ENCODE assay signal across 22 cellular contexts in the genomic region with DNA sequence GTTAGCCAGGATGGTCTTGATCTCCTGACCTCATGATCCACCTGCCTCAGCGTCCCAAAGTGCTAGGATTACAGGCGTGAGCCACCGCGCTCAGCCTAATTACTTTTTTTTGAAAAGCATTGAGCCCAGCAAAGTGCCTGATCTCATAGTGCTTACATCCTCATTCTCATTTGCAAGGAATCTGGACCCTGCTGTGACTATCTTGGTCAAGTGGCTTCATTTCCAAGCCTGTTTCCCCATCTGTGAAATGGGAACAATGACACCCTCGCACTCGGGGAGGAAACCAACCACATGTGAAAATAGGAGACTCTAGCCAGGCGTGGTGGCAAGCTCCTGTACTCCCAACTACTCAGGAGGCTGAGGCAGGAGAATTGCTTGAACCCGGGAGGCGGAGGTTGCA. TPM values are rescaled to one million over a fixed set of nuclear protein-coding genes. Genes with fewer than 3 reads are reported as not detected.
A peak's percentile ranks its signal among the peaks of the same experiment; 100 is the strongest.
DNase-seq lines count a peak whose midpoint lies in the region; ATAC-seq, FAIRE-seq and TF ChIP-seq lines count a peak whose summit lies in the region.
"Had no signal": no experiment of that assay in that cellular context is flagged by ENCODE, and none has a peak within 500 bp of the region (broad histone marks: within the 10 kb centered on the region; RNA-seq: fewer than 3 reads in every experiment).

No MANE protein-coding gene starts in this region.

- CTCF ChIA-PET in activated CD4-positive, alpha-beta T cell treated with anti-CD3 and anti-CD28 coated beads, Interleukin-2, amount 10 ng/mL, durations not matched to agents 7 days and 5 days (lab: Charles Lee), result no interaction called here
- CTCF ChIA-PET in K562 (lab: Yijun Ruan, JAX; ENCODE audit: low intra/inter-chr PET ratio) (no interaction called here), SK-N-SH (lab: Yijun Ruan, JAX) (interaction anchor here (1.1 to 1.2 kb wide), 3 partner anchors 28 to 224 kb away, joined by 3 to 4 read pairs (median 3); partner anchors contain the start of gene CA11)

- no peak for TF ChIP-seq POLR2A in K562 (conservative IDR thresholded peaks at IDR 0.05)

- no peaks in the 10 kb centered on the region for H3K9me3 Mint-ChIP-seq in activated CD4-positive, alpha-beta T cell treated with anti-CD3 and anti-CD28 coated beads, Interleukin-2, amount 10 ng/mL, durations not matched to agents 7 days and 5 days
- H3K9me3 Mint-ChIP-seq in nephron, result no peaks in the 10 kb centered on the region

- H3K79me2 ChIP-seq in K562 (ENCODE audit: control insufficient read depth, insufficient read depth, low read length) (peaks cover 29% of the 10 kb centered on the region), SK-N-SH (ENCODE audit: insufficient read depth) (peaks cover 28% of the 10 kb centered on the region)

- H3F3A ChIP-seq in SK-N-SH (replicated peaks; ENCODE audit: insufficient read depth), result peaks cover 19% of the 10 kb centered on the region

- no peak overlapping the region for H3K4me3 Mint-ChIP-seq in activated CD4-positive, alpha-beta T cell treated with anti-CD3 and anti-CD28 coated beads, Interleukin-2, amount 10 ng/mL, durations not matched to agents 7 days and 5 days
- peak overlapping the region; percentile 17 to 57 (median 48) for H3K4me3 Mint-ChIP-seq in nephron
- H3K4me3 Mint-ChIP-seq: CD4-positive, alpha-beta memory T cell had no signal

- FAIRE-seq in K562 (lab: Jason Lieb, UNC), result no peak
- FAIRE-seq: D721Med, G401.6, GM12891, H54 had no signal

- H3K36me3 Mint-ChIP-seq in activated CD4-positive, alpha-beta T cell treated with anti-CD3 and anti-CD28 coated beads, Interleukin-2, amount 10 ng/mL, durations not matched to agents 7 days and 5 days (ENCODE audit: low read depth), result peaks cover 19% of the 10 kb centered on the region
- H3K36me3 Mint-ChIP-seq in nephron (ENCODE audit: low read depth), result peaks cover 26% of the 10 kb centered on the region

- H3K9me2 ChIP-seq in SK-N-SH, result no peaks in the 10 kb centered on the region

- TF ChIP-seq CTCF in K562 (IDR thresholded peaks at IDR 0.05 in 2 of 3, conservative IDR thresholded peaks at IDR 0.05 in 1 of 3; ENCODE audit: insufficient read depth in 2 of 3, low read depth in 1 of 3, low read length in 3 of 3), result no peak
- no peak for TF ChIP-seq CTCF in nephron (IDR thresholded peaks at IDR 0.05; ENCODE audit: unreplicated experiment in 3 of 3)
- no peak for TF ChIP-seq CTCF in SK-N-SH (IDR thresholded peaks at IDR 0.05)

- intact Hi-C loops in K562 (cut with micrococcal nuclease), result no loop called here

- no peak overlapping the region for H3K27ac ChIP-seq in K562 (ENCODE audit: extremely low read depth, low read depth, low read length)
- no peak overlapping the region for H3K27ac ChIP-seq in SK-N-SH (ENCODE audit: low read depth in 2 of 2, low read length in 1 of 2)
- H3K27ac ChIP-seq: BLaER1 treated with 17β-estradiol and CSF1 and Interleukin-3, amounts not matched to agents 10 nM and 100 nM; HL-60 had no signal

- H3K4me2 ChIP-seq in K562 (ENCODE audit: insufficient read depth, low read length) (no peak overlapping the region), SK-N-SH (no peak overlapping the region)

- WGBS in K562 (ENCODE audit: insufficient coverage, low coverage, missing lambda C conversion rate), result 94% methylated on average over 5 of the region's 9 CpGs
- WGBS in SK-N-SH (ENCODE audit: low lambda C conversion rate), result 94% methylated on average over 9 of the region's 9 CpGs

- peaks cover 27% of the 10 kb centered on the region for H3K4me1 Mint-ChIP-seq in activated CD4-positive, alpha-beta T cell treated with anti-CD3 and anti-CD28 coated beads, Interleukin-2, amount 10 ng/mL, durations not matched to agents 7 days and 5 days
- peaks cover 52% of the 10 kb centered on the region for H3K4me1 Mint-ChIP-seq in nephron

- H3K27ac Mint-ChIP-seq in activated CD4-positive, alpha-beta T cell treated with anti-CD3 and anti-CD28 coated beads, Interleukin-2, amount 10 ng/mL, durations not matched to agents 7 days and 5 days, result peak overlapping the region; percentile 31
- H3K27ac Mint-ChIP-seq in nephron, result peak overlapping the region; percentile 37 to 75 (median 49)

- TF ChIP-seq RAD21 in K562 (CRISPR knock-in tag; conservative IDR thresholded peaks at IDR 0.05 in 1 of 2, IDR thresholded peaks at IDR 0.05 in 1 of 2) (no peak), SK-N-SH (IDR thresholded peaks at IDR 0.05; ENCODE audit: low read length) (no peak)

- TF ChIP-seq EP300 in K562 (IDR thresholded peaks at IDR 0.05; ENCODE audit: low read length), result no peak
- no peak for TF ChIP-seq EP300 in SK-N-SH (IDR thresholded peaks at IDR 0.05; ENCODE audit: borderline replicate concordance in 1 of 2, low read depth in 1 of 2, low read length in 1 of 2)

- H3K27me3 ChIP-seq in K562 (ENCODE audit: control insufficient read depth in 2 of 2, insufficient read depth in 2 of 2, low read length in 2 of 2) (no peaks in the 10 kb centered on the region), SK-N-SH (ENCODE audit: insufficient read depth) (no peaks in the 10 kb centered on the region)
- H3K27me3 ChIP-seq: BLaER1 treated with 17β-estradiol and CSF1 and Interleukin-3, amounts not matched to agents 10 nM and 100 nM had no signal

- DNase-seq in activated CD4-positive, alpha-beta T cell treated with anti-CD3 and anti-CD28 coated beads, Interleukin-2, amount 10 ng/mL, durations not matched to agents 7 days and 5 days, result no peak
- no peak for DNase-seq in activated CD4-positive, alpha-beta T cell treated with anti-CD3 and anti-CD28 coated beads for 48 hours
- DNase-seq in K562 (ENCODE audit: extremely low read depth in 1 of 4, low spot score in 3 of 4), result no peak
- DNase-seq in SK-N-SH, result no peak
- DNase-seq in COLO668 (lab: John Stamatoyannopoulos, UW; ENCODE audit: unreplicated experiment), result no peak
- DNase-seq in A172 (ENCODE audit: low spot score), result no peak
- DNase-seq: ACHN; CD4-positive, alpha-beta memory T cell; COR-L47; DMS153; DMS79 treated with DMSO at 0.1 percent for 48 hours; EL; IMR-90; KG1 had no signal

- H3K4me3 ChIP-seq in K562, result no peak overlapping the region
- no peak overlapping the region for H3K4me3 ChIP-seq in SK-N-SH (ENCODE audit: low read depth in 2 of 2, low read length in 1 of 2)
- H3K4me3 ChIP-seq: BLaER1 treated with 17β-estradiol and CSF1 and Interleukin-3, amounts not matched to agents 10 nM and 100 nM had no signal

- H3K4me1 ChIP-seq in K562 (replicated peaks in 1 of 2; ENCODE audit: control insufficient read depth in 2 of 2, insufficient read depth in 2 of 2, low read length in 2 of 2), result peaks cover 28 to 51% of the 10 kb centered on the region in 2 experiments
- H3K4me1 ChIP-seq in SK-N-SH (ENCODE audit: control insufficient read depth in 1 of 2, insufficient read depth in 2 of 2, low read depth in 1 of 2, low read length in 1 of 2), result peaks cover 7 to 41% of the 10 kb centered on the region in 2 experiments; a peak in 2 of 4 replicates

- H3K27me3 Mint-ChIP-seq in activated CD4-positive, alpha-beta T cell treated with anti-CD3 and anti-CD28 coated beads, Interleukin-2, amount 10 ng/mL, durations not matched to agents 7 days and 5 days, result peaks cover 10% of the 10 kb centered on the region
- peaks cover 3% of the 10 kb centered on the region for H3K27me3 Mint-ChIP-seq in nephron (ENCODE audit: low read depth)

- BruUV-seq in K562 (replicated peaks; lab: Mats Ljungman, UMichigan), result no TSS peak

- H4K20me1 ChIP-seq in K562 (replicated peaks; ENCODE audit: control insufficient read depth, insufficient read depth, low read length) (peaks cover 27% of the 10 kb centered on the region), SK-N-SH (ENCODE audit: insufficient read depth) (peaks cover 21% of the 10 kb centered on the region)

- POLR2A ChIA-PET in activated CD4-positive, alpha-beta T cell treated with anti-CD3 and anti-CD28 coated beads, Interleukin-2, amount 10 ng/mL, durations not matched to agents 7 days and 5 days (lab: Charles Lee), result no interaction called here
- POLR2A ChIA-PET in K562 (lab: Yijun Ruan, JAX) (interaction anchor here (1.2 to 2.2 kb wide), 3 partner anchors 10 to 97 kb away, joined by 3 to 12 read pairs (median 7); no protein-coding TSS in a partner anchor), SK-N-SH (lab: Yijun Ruan, JAX) (no interaction called here)

- no peak overlapping the region for H3K9ac ChIP-seq in K562 (ENCODE audit: insufficient read depth in 1 of 2, low read depth in 2 of 2, low read length in 2 of 2)
- H3K9ac ChIP-seq in SK-N-SH, result no peak overlapping the region
- H3K9ac ChIP-seq: BLaER1 treated with 17β-estradiol and CSF1 and Interleukin-3, amounts not matched to agents 10 nM and 100 nM had no signal

- H2AFZ ChIP-seq in K562 (ENCODE audit: low read depth, low read length) (no peak overlapping the region), SK-N-SH (ENCODE audit: low read depth) (no peak overlapping the region)

- ATAC-seq in K562, result no peak
- ATAC-seq: HCT116 had no signal

- no peaks in the 10 kb centered on the region for H3K9me3 ChIP-seq in K562 (replicated peaks; ENCODE audit: control insufficient read depth, insufficient read depth, low read depth, low read length)
- no peaks in the 10 kb centered on the region for H3K9me3 ChIP-seq in SK-N-SH
- H3K9me3 ChIP-seq: BLaER1 treated with 17β-estradiol and CSF1 and Interleukin-3, amounts not matched to agents 10 nM and 100 nM had no signal

- H3K36me3 ChIP-seq in K562 (ENCODE audit: control insufficient read depth, insufficient read depth, low read length) (peaks cover 18% of the 10 kb centered on the region), SK-N-SH (replicated peaks in 1 of 2; ENCODE audit: control insufficient read depth in 1 of 2, insufficient read depth in 2 of 2, low read length in 1 of 2) (peaks cover 14 to 20% of the 10 kb centered on the region in 2 experiments)

- in situ Hi-C loops in K562 (cut with MboI), result loop anchor here (10.0 kb wide), 1 partner anchor 95 kb away; the partner anchor contains the start of gene FTL

- H3K9me1 ChIP-seq in K562 (ENCODE audit: control insufficient read depth, insufficient read depth, low read length), result no peaks in the 10 kb centered on the region

RNA-seq across cellular contexts. Expression of gene PLEKHA4, which starts 1.6 kb away (rescaled TPM):
- total RNA-seq in activated CD4-positive, alpha-beta T cell treated with anti-CD3 and anti-CD28 coated beads, Interleukin-2, amount 10 ng/mL, durations not matched to agents 7 days and 5 days, result 1 to 10 TPM; 3.8 to 4.6 TPM
- total RNA-seq in K562 (2011; cell fraction: chromatin; rRNA removed; ENCODE audit: low replicate concordance), result 22.1 and 56.7 TPM in 2 replicates
- 27.5 and 39.4 TPM in 2 replicates for total RNA-seq in K562 (2011; cell fraction: nucleolus; rRNA removed)
- total RNA-seq in K562 (2011; cell fraction: nucleoplasm; rRNA removed), result 22.7 and 27.9 TPM in 2 replicates
- total RNA-seq in K562 (2014; rRNA removed) (17.0 and 20.1 TPM in 2 replicates), K562 (2014; rRNA removed; fragmentation: Illumina TruSeq; extraction: Trizol) (3.3 and 4.4 TPM in 2 replicates), K562 (2015; rRNA removed; fragmentation: Illumina TruSeq; extraction: Trizol) (5.2 and 5.6 TPM in 2 replicates), K562 (2021) (27.2 and 30.8 TPM in 2 replicates)
- polyA plus RNA-seq in K562 (2011; rRNA removed) (13.4 and 25.1 TPM in 2 replicates), K562 (2014; fragmentation: Illumina TruSeq; extraction: Trizol) (11.4 and 18.4 TPM in 2 replicates), K562 (2014; fragmentation: Nextera tagmentation; extraction: Ambion mirVana) (under 1 TPM; 0.07 to 0.31 TPM), K562 (2014; rRNA removed) (22.0 and 23.5 TPM in 2 replicates), SK-N-SH (2012; rRNA removed) (4.7 and 5.6 TPM in 2 replicates)
- 20.5 and 26.0 TPM in 2 replicates for polyA plus RNA-seq in K562 (2011; cell fraction: cytosol; rRNA removed)
- polyA plus RNA-seq in K562 (2011; cell fraction: nucleus; rRNA removed), result 33.6 and 37.4 TPM in 2 replicates
- polyA plus RNA-seq in K562 (2012), result 17.0 and 29.2 TPM in 2 replicates
- 2.8 and 3.5 TPM in 2 replicates for polyA minus RNA-seq in K562 (2011; rRNA and poly(A)+ RNA removed)
- polyA minus RNA-seq in K562 (2011; cell fraction: cytosol; rRNA and poly(A)+ RNA removed), result 10.6 and 15.0 TPM in 2 replicates
- polyA minus RNA-seq in K562 (2011; cell fraction: nucleus; rRNA and poly(A)+ RNA removed), result 8.1 and 13.7 TPM in 2 replicates
- polyA plus RNA-seq in SK-N-SH (2012; cell fraction: cytosol; rRNA removed), result 2.6 and 3.4 TPM in 2 replicates
- 9.9 and 18.4 TPM in 2 replicates for polyA plus RNA-seq in SK-N-SH (2012; cell fraction: nucleus; rRNA removed)
- total RNA-seq in A172 (2014; rRNA removed; shearing (Covaris generic)), result 1.9 and 6.9 TPM in 2 replicates

RNA-seq across cellular contexts. Expression of gene PPP1R15A, which starts 2.2 kb away (rescaled TPM):
- total RNA-seq in activated CD4-positive, alpha-beta T cell treated with anti-CD3 and anti-CD28 coated beads, Interleukin-2, amount 10 ng/mL, durations not matched to agents 7 days and 5 days, result 10 to 100 TPM; 49.6 to 53.3 TPM
- total RNA-seq in K562 (2011; cell fraction: chromatin; rRNA removed; ENCODE audit: low replicate concordance), result 91.7 and 166 TPM in 2 replicates
- total RNA-seq in K562 (2011; cell fraction: nucleolus; rRNA removed), result 117 and 129 TPM in 2 replicates
- total RNA-seq in K562 (2011; cell fraction: nucleoplasm; rRNA removed), result 102 and 128 TPM in 2 replicates
- total RNA-seq in K562 (2014; rRNA removed) (59.1 and 87.0 TPM in 2 replicates), K562 (2014; rRNA removed; fragmentation: Illumina TruSeq; extraction: Trizol) (37.8 and 44.0 TPM in 2 replicates), K562 (2015; rRNA removed; fragmentation: Illumina TruSeq; extraction: Trizol) (34.8 and 35.5 TPM in 2 replicates), K562 (2021) (64.8 and 67.4 TPM in 2 replicates)
- polyA plus RNA-seq in K562 (2011; rRNA removed) (38.1 and 60.9 TPM in 2 replicates), K562 (2014; fragmentation: Illumina TruSeq; extraction: Trizol) (67.6 and 73.7 TPM in 2 replicates), K562 (2014; fragmentation: Nextera tagmentation; extraction: Ambion mirVana) (1 to 10 TPM in 1 of 2 experiments, under 1 TPM in 1; 0.42 to 1.3 TPM), K562 (2014; rRNA removed) (55.7 and 77.6 TPM in 2 replicates), SK-N-SH (2012; rRNA removed) (62.3 and 73.7 TPM in 2 replicates)
- 32.7 and 34.1 TPM in 2 replicates for polyA plus RNA-seq in K562 (2011; cell fraction: cytosol; rRNA removed)
- polyA plus RNA-seq in K562 (2011; cell fraction: nucleus; rRNA removed), result 82.3 and 88.1 TPM in 2 replicates
- polyA plus RNA-seq in K562 (2012), result 62.3 and 136 TPM in 2 replicates
- 26.6 and 38.8 TPM in 2 replicates for polyA minus RNA-seq in K562 (2011; rRNA and poly(A)+ RNA removed)
- polyA minus RNA-seq in K562 (2011; cell fraction: cytosol; rRNA and poly(A)+ RNA removed), result 24.1 and 29.0 TPM in 2 replicates
- polyA minus RNA-seq in K562 (2011; cell fraction: nucleus; rRNA and poly(A)+ RNA removed), result 33.5 and 61.9 TPM in 2 replicates
- 63.6 and 64.3 TPM in 2 replicates for polyA plus RNA-seq in SK-N-SH (2012; cell fraction: cytosol; rRNA removed)
- polyA plus RNA-seq in SK-N-SH (2012; cell fraction: nucleus; rRNA removed), result 89.1 and 95.9 TPM in 2 replicates
- 20.8 and 34.8 TPM in 2 replicates for total RNA-seq in A172 (2014; rRNA removed; shearing (Covaris generic))

RNA-seq across cellular contexts. Expression of gene TULP2, which starts 28.5 kb away (rescaled TPM):
- not detected for total RNA-seq in activated CD4-positive, alpha-beta T cell treated with anti-CD3 and anti-CD28 coated beads, Interleukin-2, amount 10 ng/mL, durations not matched to agents 7 days and 5 days
- 0.46 and 1.5 TPM in 2 replicates for total RNA-seq in K562 (2011; cell fraction: chromatin; rRNA removed; ENCODE audit: low replicate concordance)
- 1.2 and 1.7 TPM in 2 replicates for total RNA-seq in K562 (2011; cell fraction: nucleolus; rRNA removed)
- 0.53 and 2.4 TPM in 2 replicates for total RNA-seq in K562 (2011; cell fraction: nucleoplasm; rRNA removed)
- total RNA-seq in K562 (2014; rRNA removed) (0.05 TPM in 1 of 2 replicates, not detected in the other), K562 (2014; rRNA removed; fragmentation: Illumina TruSeq; extraction: Trizol) (0.07 TPM in 1 of 2 replicates, not detected in the other), K562 (2015; rRNA removed; fragmentation: Illumina TruSeq; extraction: Trizol) (0.11 TPM in 2 replicates), K562 (2021) (0.89 and 1.5 TPM in 2 replicates)
- polyA plus RNA-seq in K562 (2011; rRNA removed) (0.25 and 1.4 TPM in 2 replicates), K562 (2014; fragmentation: Illumina TruSeq; extraction: Trizol) (0.15 and 0.19 TPM in 2 replicates), K562 (2014; fragmentation: Nextera tagmentation; extraction: Ambion mirVana) (under 1 TPM in 1 of 2 experiments, not detected in 1; 0.18 TPM), K562 (2014; rRNA removed) (0.38 and 1.1 TPM in 2 replicates), SK-N-SH (2012; rRNA removed) (0.03 and 0.08 TPM in 2 replicates)
- polyA plus RNA-seq in K562 (2011; cell fraction: cytosol; rRNA removed), result 0.49 and 1.2 TPM in 2 replicates
- 0.37 and 2.6 TPM in 2 replicates for polyA plus RNA-seq in K562 (2011; cell fraction: nucleus; rRNA removed)
- 0.53 and 0.68 TPM in 2 replicates for polyA plus RNA-seq in K562 (2012)
- polyA minus RNA-seq in K562 (2011; rRNA and poly(A)+ RNA removed), result 0.53 and 0.90 TPM in 2 replicates
- polyA minus RNA-seq in K562 (2011; cell fraction: cytosol; rRNA and poly(A)+ RNA removed), result 2.3 TPM in 1 of 2 replicates, not detected in the other
- polyA minus RNA-seq in K562 (2011; cell fraction: nucleus; rRNA and poly(A)+ RNA removed), result 0.78 TPM in 1 of 2 replicates, not detected in the other
- polyA plus RNA-seq in SK-N-SH (2012; cell fraction: cytosol; rRNA removed), result 0.01 and 0.04 TPM in 2 replicates
- polyA plus RNA-seq in SK-N-SH (2012; cell fraction: nucleus; rRNA removed), result 0.02 and 0.25 TPM in 2 replicates
- not detected in 2 replicates for total RNA-seq in A172 (2014; rRNA removed; shearing (Covaris generic))
- total RNA-seq: CD4-positive, alpha-beta memory T cell had no signal
- polyA plus RNA-seq: CD4-positive, alpha-beta memory T cell had no signal

RNA-seq across cellular contexts. Expression of gene NUCB1, which starts 30.1 kb away (rescaled TPM):
- 100 to 1,000 TPM; 231 to 251 TPM for total RNA-seq in activated CD4-positive, alpha-beta T cell treated with anti-CD3 and anti-CD28 coated beads, Interleukin-2, amount 10 ng/mL, durations not matched to agents 7 days and 5 days
- 137 and 349 TPM in 2 replicates for total RNA-seq in K562 (2011; cell fraction: chromatin; rRNA removed; ENCODE audit: low replicate concordance)
- 313 and 352 TPM in 2 replicates for total RNA-seq in K562 (2011; cell fraction: nucleolus; rRNA removed)
- total RNA-seq in K562 (2011; cell fraction: nucleoplasm; rRNA removed), result 274 and 285 TPM in 2 replicates
- total RNA-seq in K562 (2014; rRNA removed), result 102 and 111 TPM in 2 replicates
- 25.5 and 42.5 TPM in 2 replicates for total RNA-seq in K562 (2014; rRNA removed; fragmentation: Illumina TruSeq; extraction: Trizol)
- total RNA-seq in K562 (2015; rRNA removed; fragmentation: Illumina TruSeq; extraction: Trizol), result 71.7 and 82.4 TPM in 2 replicates
- 138 and 153 TPM in 2 replicates for total RNA-seq in K562 (2021)
- 59.3 and 117 TPM in 2 replicates for polyA plus RNA-seq in K562 (2011; rRNA removed)
- 120 and 173 TPM in 2 replicates for polyA plus RNA-seq in K562 (2011; cell fraction: cytosol; rRNA removed)
- polyA plus RNA-seq in K562 (2011; cell fraction: nucleus; rRNA removed), result 155 and 191 TPM in 2 replicates
- polyA plus RNA-seq in K562 (2012), result 146 and 236 TPM in 2 replicates
- 87.6 and 141 TPM in 2 replicates for polyA plus RNA-seq in K562 (2014; fragmentation: Illumina TruSeq; extraction: Trizol)
- 1 to 10 TPM; 3.1 to 5.3 TPM for polyA plus RNA-seq in K562 (2014; fragmentation: Nextera tagmentation; extraction: Ambion mirVana)
- polyA plus RNA-seq in K562 (2014; rRNA removed), result 133 and 139 TPM in 2 replicates
- polyA minus RNA-seq in K562 (2011; rRNA and poly(A)+ RNA removed), result 33.7 and 41.4 TPM in 2 replicates
- 54.1 and 89.7 TPM in 2 replicates for polyA minus RNA-seq in K562 (2011; cell fraction: cytosol; rRNA and poly(A)+ RNA removed)
- polyA minus RNA-seq in K562 (2011; cell fraction: nucleus; rRNA and poly(A)+ RNA removed), result 35.5 and 49.4 TPM in 2 replicates
- polyA plus RNA-seq in SK-N-SH (2012; rRNA removed), result 259 and 397 TPM in 2 replicates
- 165 and 222 TPM in 2 replicates for polyA plus RNA-seq in SK-N-SH (2012; cell fraction: cytosol; rRNA removed)
- 315 and 460 TPM in 2 replicates for polyA plus RNA-seq in SK-N-SH (2012; cell fraction: nucleus; rRNA removed)
- 91.4 and 104 TPM in 2 replicates for total RNA-seq in A172 (2014; rRNA removed; shearing (Covaris generic))

RNA-seq across cellular contexts. Expression of gene HSD17B14, which starts 33.8 kb away (rescaled TPM):
- total RNA-seq in activated CD4-positive, alpha-beta T cell treated with anti-CD3 and anti-CD28 coated beads, Interleukin-2, amount 10 ng/mL, durations not matched to agents 7 days and 5 days, result under 1 TPM; 0.27 to 0.77 TPM
- total RNA-seq in K562 (2011; cell fraction: chromatin; rRNA removed; ENCODE audit: low replicate concordance), result 0.70 and 1.7 TPM in 2 replicates
- 0.50 and 1.1 TPM in 2 replicates for total RNA-seq in K562 (2011; cell fraction: nucleolus; rRNA removed)
- 0.53 and 0.88 TPM in 2 replicates for total RNA-seq in K562 (2011; cell fraction: nucleoplasm; rRNA removed)
- total RNA-seq in K562 (2014; rRNA removed) (0.20 TPM in 1 of 2 replicates, not detected in the other), K562 (2014; rRNA removed; fragmentation: Illumina TruSeq; extraction: Trizol) (not detected in 2 replicates), K562 (2015; rRNA removed; fragmentation: Illumina TruSeq; extraction: Trizol) (not detected in 2 replicates), K562 (2021) (0.16 TPM in 1 of 2 replicates, not detected in the other)
- polyA plus RNA-seq in K562 (2011; rRNA removed) (0.20 TPM in 1 of 2 replicates, not detected in the other), K562 (2014; fragmentation: Illumina TruSeq; extraction: Trizol) (not detected in 2 replicates), K562 (2014; fragmentation: Nextera tagmentation; extraction: Ambion mirVana) (not detected), K562 (2014; rRNA removed) (not detected in 2 replicates), SK-N-SH (2012; rRNA removed) (27.9 and 29.7 TPM in 2 replicates)
- polyA plus RNA-seq in K562 (2011; cell fraction: cytosol; rRNA removed), result 0.19 and 0.22 TPM in 2 replicates
- 0.60 and 1.2 TPM in 2 replicates for polyA plus RNA-seq in K562 (2011; cell fraction: nucleus; rRNA removed)
- polyA plus RNA-seq in K562 (2012), result 0.21 and 1.0 TPM in 2 replicates
- polyA minus RNA-seq in K562 (2011; rRNA and poly(A)+ RNA removed), result not detected in 2 replicates
- polyA minus RNA-seq in K562 (2011; cell fraction: cytosol; rRNA and poly(A)+ RNA removed), result not detected in 2 replicates
- not detected in 2 replicates for polyA minus RNA-seq in K562 (2011; cell fraction: nucleus; rRNA and poly(A)+ RNA removed)
- polyA plus RNA-seq in SK-N-SH (2012; cell fraction: cytosol; rRNA removed), result 15.9 and 18.2 TPM in 2 replicates
- polyA plus RNA-seq in SK-N-SH (2012; cell fraction: nucleus; rRNA removed), result 48.3 and 48.4 TPM in 2 replicates
- 9.9 and 14.6 TPM in 2 replicates for total RNA-seq in A172 (2014; rRNA removed; shearing (Covaris generic))
